ENCODE assay signal across 1 cellular context in the genomic region with DNA sequence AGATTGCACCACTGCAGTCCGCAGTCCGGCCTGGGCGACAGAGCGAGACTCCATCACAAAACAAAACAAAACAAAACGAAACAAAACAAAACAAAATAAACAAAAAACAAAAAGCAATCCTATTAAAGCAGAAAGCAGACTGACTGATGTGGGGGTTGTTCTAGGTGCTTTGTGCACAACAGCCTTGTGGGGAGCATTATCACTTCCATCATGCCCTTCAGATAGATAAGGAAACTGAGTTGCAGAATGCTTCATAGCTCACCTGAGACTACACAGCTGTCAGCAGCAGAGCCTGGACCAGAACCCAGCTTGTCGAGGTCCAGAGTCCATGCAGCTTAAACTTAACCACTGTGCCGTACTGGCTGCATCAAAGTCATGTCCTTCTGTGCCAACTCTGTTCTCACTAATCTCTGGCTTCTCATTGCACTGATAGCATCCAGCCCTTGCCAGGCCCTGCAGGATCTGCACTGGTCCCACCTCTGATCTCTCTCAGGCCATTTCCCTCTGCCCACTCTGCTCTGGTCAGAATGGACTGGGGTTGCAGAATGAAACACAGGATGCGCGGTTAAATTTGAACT.
TF ChIP-seq lines count a peak whose summit lies in the region.

No MANE protein-coding gene starts in this region.

TF ChIP-seq in IMR-90, 13 proteins besides CTCF, POLR2A, EP300 and RAD21 (continued from another document):
- TF ChIP-seq MAZ (IDR thresholded peaks at IDR 0.05; ENCODE audit: borderline replicate concordance, low read depth, low read length) (no peak), MXI1 (IDR thresholded peaks at IDR 0.05; ENCODE audit: borderline replicate concordance, low read depth, low read length) (no peak), MAFK (IDR thresholded peaks at IDR 0.05; ENCODE audit: low read depth, low read length) (no peak), CEBPB (IDR thresholded peaks at IDR 0.05; ENCODE audit: low read depth, low read length) (no peak), NFE2L2 (IDR thresholded peaks at IDR 0.05; ENCODE audit: low read depth, low read length) (no peak), RCOR1 (IDR thresholded peaks at IDR 0.05; ENCODE audit: insufficient replicate concordance, low read length) (no peak)
TF ChIP-seq in IMR-90: peak in this region for 0.
